1 cellular context compared by ENCODE assay signal in genomic region chr19:17528610-17529009, GRCh38.
A peak's percentile ranks its signal among the peaks of the same experiment; 100 is the strongest.
TF ChIP-seq lines count a peak whose summit lies in the region.

No MANE protein-coding gene starts in this region.

TF ChIP-seq in H1, 55 proteins besides CTCF, POLR2A, EP300 and RAD21:
- no peak for TF ChIP-seq E2F6 (IDR thresholded peaks at IDR 0.05)
- TF ChIP-seq GABPA (IDR thresholded peaks at IDR 0.05; ENCODE audit: borderline replicate concordance, insufficient read depth, low read length): no peak
- TF ChIP-seq SP2 (IDR thresholded peaks at IDR 0.05; ENCODE audit: low read length): no peak
- no peak for TF ChIP-seq TEAD4 (IDR thresholded peaks at IDR 0.05; ENCODE audit: low read depth, low read length)
- TF ChIP-seq KDM1A (IDR thresholded peaks at IDR 0.05; ENCODE audit: borderline replicate concordance, low read length): peak; percentile 44; the same call in 1 of the 2 replicates
- TF ChIP-seq CHD2 (IDR thresholded peaks at IDR 0.05; ENCODE audit: low read length): no peak
- no peak for TF ChIP-seq HDAC6 (IDR thresholded peaks at IDR 0.05; ENCODE audit: low read depth, low read length)
- no peak for TF ChIP-seq JUND (IDR thresholded peaks at IDR 0.05; ENCODE audit: low read length)
